ENCODE assay signal across 1 cellular context in the genomic region with DNA sequence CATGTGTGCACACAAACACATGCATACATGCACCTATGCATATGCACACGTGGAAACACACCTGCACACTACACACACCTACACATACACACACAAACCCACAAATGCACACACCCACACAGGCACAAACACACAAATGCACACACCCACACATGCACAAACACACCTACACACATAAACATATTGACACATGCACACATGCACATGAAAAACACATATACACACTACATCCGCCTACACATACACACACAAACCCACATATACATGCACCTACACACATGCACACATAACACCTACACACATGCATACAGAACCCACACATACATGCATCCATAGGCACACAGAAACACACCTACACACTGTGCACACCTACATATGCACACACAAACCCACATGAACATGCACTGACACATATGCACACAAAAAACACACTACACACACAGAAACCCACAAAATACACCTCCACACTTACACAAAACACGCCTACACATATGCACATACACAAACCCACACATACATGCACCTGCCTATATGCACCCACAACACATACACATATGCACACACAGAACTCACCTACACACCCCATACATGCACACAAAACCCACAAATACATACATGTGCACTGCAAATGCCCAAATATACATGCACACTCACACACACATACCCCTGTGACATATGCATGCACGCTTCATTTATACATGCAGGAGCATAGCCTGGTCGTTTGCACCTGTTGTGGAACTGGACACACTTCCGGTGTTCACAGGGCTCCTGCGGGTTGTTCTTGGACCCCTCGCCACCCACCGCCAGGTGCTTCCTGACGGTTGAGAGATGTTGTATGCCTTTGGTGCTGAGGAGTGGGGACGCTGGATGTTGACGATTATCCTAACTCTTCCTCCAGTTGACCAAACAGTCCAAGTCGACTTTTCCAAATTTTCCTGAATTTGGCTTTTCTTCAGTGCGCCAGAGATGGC.
TF ChIP-seq lines count a peak whose summit lies in the region.

No MANE protein-coding gene starts in this region.

TF ChIP-seq in GM12878, 131 proteins besides CTCF, POLR2A, EP300 and RAD21:
- TF ChIP-seq NR2F1 (conservative IDR thresholded peaks at IDR 0.05) (no peak), HDGF (IDR thresholded peaks at IDR 0.05) (0 out of 2 replicates have a peak, but pooled peaks have one; percentile 42)
